ENCODE assay signal across 8 cellular contexts in genomic region chr16:22274916-22275315, GRCh38.
"Had no signal": no experiment of that assay in that cellular context is flagged by ENCODE, and none has a peak within 500 bp of the region (broad histone marks: within the 10 kb centered on the region; RNA-seq: fewer than 3 reads in every experiment).

No MANE protein-coding gene starts in this region.

- FAIRE-seq: G401.6, GM12878, GM12891, GM12892, GM18507, GM19239 had no signal

- H3K4me3 ChIP-seq: GM12878 had no signal

- DNase-seq: GDM1, GF-D8 had no signal

- ATAC-seq: GM12878 had no signal
